ENCODE assay signal across 20 cellular contexts in genomic region chr6:170066679-170067078, GRCh38.
DNase-seq lines count a peak whose midpoint lies in the region; ATAC-seq lines count a peak whose summit lies in the region.
"Had no signal": no experiment of that assay in that cellular context is flagged by ENCODE, and none has a peak within 500 bp of the region (broad histone marks: within the 10 kb centered on the region; RNA-seq: fewer than 3 reads in every experiment).

No MANE protein-coding gene starts in this region.

- ATAC-seq in Right ventricle myocardium superior (ENCODE audit: poor library complexity), result no peak
- ATAC-seq in right cardiac atrium, result no peak
- ATAC-seq in left cardiac atrium, result no peak
- no peak for ATAC-seq in GM18520 (IDR thresholded peaks at IDR 0.05; ENCODE audit: unreplicated experiment)
- no peak for ATAC-seq in HG03342 (IDR thresholded peaks at IDR 0.05; ENCODE audit: unreplicated experiment)
- ATAC-seq: CD8-positive, alpha-beta T cell; GM12878 had no signal

- H3K4me1 ChIP-seq in right cardiac atrium (ENCODE audit: control insufficient read depth, insufficient read depth, low read length) (no peaks in the 10 kb centered on the region), SJCRH30 (no peaks in the 10 kb centered on the region)
- H3K4me1 ChIP-seq: BLaER1 treated with 17β-estradiol and CSF1 and Interleukin-3, amounts not matched to agents 10 nM and 100 nM had no signal

- no peak overlapping the region for H3K27ac ChIP-seq in right cardiac atrium (ENCODE audit: low read length)
- H3K27ac ChIP-seq in SJCRH30, result no peak overlapping the region
- H3K27ac ChIP-seq: BLaER1 treated with 17β-estradiol and CSF1 and Interleukin-3, amounts not matched to agents 10 nM and 100 nM had no signal

- no peaks in the 10 kb centered on the region for H3K36me3 ChIP-seq in SJCRH30
- H3K36me3 ChIP-seq: BLaER1 treated with 17β-estradiol and CSF1 and Interleukin-3, amounts not matched to agents 10 nM and 100 nM; MG63 had no signal

- no peaks in the 10 kb centered on the region for H3K9me3 ChIP-seq in right cardiac atrium (ENCODE audit: control insufficient read depth, low read length)
- H3K9me3 ChIP-seq in SJCRH30 (replicated peaks), result no peaks in the 10 kb centered on the region
- H3K9me3 ChIP-seq: MG63 had no signal

- WGBS in right cardiac atrium, result 67% methylated on average over 8 of the region's 8 CpGs

- H3K4me3 ChIP-seq in right cardiac atrium (ENCODE audit: low read length), result no peak overlapping the region
- no peak overlapping the region for H3K4me3 ChIP-seq in SJCRH30
- H3K4me3 ChIP-seq: BLaER1 treated with 17β-estradiol and CSF1 and Interleukin-3, amounts not matched to agents 10 nM and 100 nM; GM12878; MG63 had no signal

- DNase-seq in Right ventricle myocardium superior (peak; percentile 11), right cardiac atrium (no peak), left cardiac atrium (peak; percentile 13), posterior vena cava (ENCODE audit: low spot score) (peak; percentile 61), ureter (ENCODE audit: low spot score) (peak; percentile 23), SJCRH30 (no peak)
- DNase-seq: Calu3, EL, GOT3, Kasumi-1, MG63, NCI-H1048, NCI-H146, NCI-H2029 treated with DMSO at 0.1 percent for 48 hours, NCI-H2171 had no signal

- H3K27me3 ChIP-seq in right cardiac atrium (ENCODE audit: control insufficient read depth, insufficient read depth) (no peaks in the 10 kb centered on the region), SJCRH30 (peaks cover 6% of the 10 kb centered on the region; the same call in 1 of the 2 replicates)
- H3K27me3 ChIP-seq: BLaER1 treated with 17β-estradiol and CSF1 and Interleukin-3, amounts not matched to agents 10 nM and 100 nM; MG63 had no signal

- intact Hi-C loops in Right ventricle myocardium superior (cut with DNase I) (no loop called here), right cardiac atrium (cut with DNase I) (no loop called here), left cardiac atrium (cut with DNase I) (no loop called here), posterior vena cava (cut with DNase I) (no loop called here)

Comparison
In these comparisons a context has a peak if more than half of its experiments do, and no peak if none do; other contexts are left out.
1. DNase-seq: peak in Right ventricle myocardium superior (single experiment), left cardiac atrium (single experiment), posterior vena cava (single experiment) and ureter (single experiment); none in right cardiac atrium (0 of 3) and SJCRH30 (0 of 2).